ENCODE assay signal across 13 cellular contexts in the genomic region with DNA sequence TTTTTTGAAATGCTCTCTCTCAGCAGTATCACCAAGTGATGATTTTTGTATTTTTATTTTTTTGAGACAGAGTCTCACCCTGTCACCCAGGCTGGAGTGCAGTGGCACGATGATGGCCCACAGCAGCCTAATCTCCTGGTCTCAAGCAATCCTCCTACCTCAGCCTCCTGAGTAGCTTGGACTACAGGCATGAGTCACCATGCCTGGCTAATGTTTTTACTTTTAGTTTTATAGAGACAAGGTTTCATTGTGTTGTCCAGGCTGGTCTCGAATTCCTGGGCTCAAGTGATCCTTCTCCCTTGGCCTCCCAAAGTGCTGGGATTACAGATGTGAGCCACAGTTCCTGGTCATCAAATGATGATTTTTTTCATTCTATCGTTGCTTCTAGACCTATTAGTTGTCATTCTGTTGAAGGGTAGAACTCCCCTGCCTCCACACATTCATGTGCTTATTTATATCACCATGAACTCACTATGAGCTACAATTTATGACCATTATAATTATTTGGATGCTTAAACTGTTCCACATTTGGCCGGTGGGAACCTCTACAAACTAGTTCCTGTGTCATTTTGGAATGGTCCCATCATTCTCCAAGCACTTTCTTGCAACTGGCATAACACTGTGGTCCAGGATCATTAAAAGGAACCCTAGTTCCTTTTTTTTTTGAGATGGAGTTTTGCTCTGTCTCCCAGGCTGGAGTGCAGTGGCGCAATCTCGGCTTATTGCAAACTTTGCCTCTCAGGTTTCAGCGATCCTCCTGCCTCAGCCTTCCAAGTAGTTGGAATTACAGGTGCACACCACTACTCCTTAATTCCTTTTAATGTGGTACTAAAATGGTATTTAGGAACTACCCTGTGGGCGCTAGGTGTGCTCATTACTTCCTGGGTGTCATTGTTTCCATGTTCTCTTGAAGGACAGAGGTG.
"Had no signal": no experiment of that assay in that cellular context is flagged by ENCODE, and none has a peak within 500 bp of the region (broad histone marks: within the 10 kb centered on the region; RNA-seq: fewer than 3 reads in every experiment).

No MANE protein-coding gene starts in this region.

- H3K4me1 ChIP-seq: pancreas had no signal

- DNase-seq: activated CD4-positive, alpha-beta T cell treated with anti-CD3 and anti-CD28 coated beads, Interleukin-2, amount 10 ng/mL, durations not matched to agents 7 days and 5 days; activated CD4-positive, CD25-positive, alpha-beta regulatory T cell; amygdala; effector memory CD8-positive, alpha-beta T cell; pancreas; retina; stimulated activated CD4-positive, alpha-beta T cell treated with anti-CD3 and anti-CD28 coated beads, Interleukin-4, amount 100 ng/mL, for 4 hours; stimulated activated naive CD8-positive, alpha-beta T cell treated with anti-CD3 and anti-CD28 coated beads, Interleukin-15, amount 100 ng/mL, for 72 hours; testis had no signal

- FAIRE-seq: pancreas, TTC549 had no signal

- ATAC-seq: effector memory CD8-positive, alpha-beta T cell; pancreas; stimulated activated naive CD8-positive, alpha-beta T cell treated with anti-CD3 and anti-CD28 coated beads, Interleukin-15, amount 100 ng/mL, for 72 hours had no signal

- H3K9me3 ChIP-seq: pancreas, testis had no signal

- H3K27ac ChIP-seq: epithelial cell of prostate, hepatocyte, pancreas, skin epidermis, testis had no signal

- H3K4me2 ChIP-seq: hepatocyte had no signal

- H3K4me3 ChIP-seq: hepatocyte, pancreas, skin epidermis, testis had no signal

- H3K27me3 ChIP-seq: hepatocyte, pancreas, testis had no signal
